9 cellular contexts compared by ENCODE assay signal in genomic region chr19:13031917-13032623, GRCh38. TPM values are rescaled to one million over a fixed set of nuclear protein-coding genes. Genes with fewer than 3 reads are reported as not detected.
DNase-seq lines count a peak whose midpoint lies in the region; ATAC-seq, FAIRE-seq and TF ChIP-seq lines count a peak whose summit lies in the region.
"Had no signal": no experiment of that assay in that cellular context is flagged by ENCODE, and none has a peak within 500 bp of the region (broad histone marks: within the 10 kb centered on the region; RNA-seq: fewer than 3 reads in every experiment).

No MANE protein-coding gene starts in this region.

- H3K36me3 ChIP-seq in K562 (ENCODE audit: control insufficient read depth, insufficient read depth, low read length) = peaks cover 36% of the 10 kb centered on the region
- H3K36me3 ChIP-seq in transverse colon = no peaks in the 10 kb centered on the region

- no peaks in the 10 kb centered on the region for H3K36me3 Mint-ChIP-seq in T-helper 17 cell (ENCODE audit: low read depth)

- POLR2A ChIA-PET in K562 (lab: Yijun Ruan, JAX) = interaction anchor here (1.0 to 1.2 kb wide), 3 partner anchors 23 to 120 kb away, joined by 3 read pairs; no protein-coding TSS in a partner anchor

- no peak overlapping the region; a peak in 1 of 4 replicates for H3K9ac ChIP-seq in K562 (ENCODE audit: insufficient read depth in 1 of 2, low read depth in 2 of 2, low read length in 2 of 2)

- peaks cover 12% of the 10 kb centered on the region for H4K20me1 ChIP-seq in K562 (replicated peaks; ENCODE audit: control insufficient read depth, insufficient read depth, low read length)

- CTCF ChIA-PET in K562 (lab: Yijun Ruan, JAX; ENCODE audit: low intra/inter-chr PET ratio) = interaction anchor here (0.6 to 1.2 kb wide), 2 partner anchors 66 to 209 kb away, joined by 3 to 4 read pairs; no protein-coding TSS in a partner anchor

- in situ Hi-C loops in K562 (cut with MboI) (no loop called here), transverse colon (cut with MboI; ENCODE audit: low pct_ligation_motif_present in 1 of 4, low pct_unique_long_range_greater_than_20kb in 1 of 4, low sequenced_read_pairs in 3 of 4) (loop anchor here in 2 of 4 donors (10.0 kb wide), 1 partner anchor 47 kb away; no protein-coding TSS in a partner anchor)

- no peaks in the 10 kb centered on the region for H3K27me3 ChIP-seq in K562 (ENCODE audit: control insufficient read depth in 2 of 2, insufficient read depth in 2 of 2, low read length in 2 of 2)
- no peaks in the 10 kb centered on the region for H3K27me3 ChIP-seq in transverse colon

- H3K27ac Mint-ChIP-seq in T-helper 17 cell = no peak overlapping the region

- H3K4me2 ChIP-seq in K562 (ENCODE audit: insufficient read depth, low read length) = no peak overlapping the region

- H3K4me3 Mint-ChIP-seq in T-helper 17 cell = no peak overlapping the region

- no peak for TF ChIP-seq POLR2A in K562 (conservative IDR thresholded peaks at IDR 0.05)
- no peak for TF ChIP-seq POLR2A in transverse colon (IDR thresholded peaks at IDR 0.05)

- no peaks in the 10 kb centered on the region for H3K9me3 ChIP-seq in K562 (replicated peaks; ENCODE audit: control insufficient read depth, insufficient read depth, low read depth, low read length)
- H3K9me3 ChIP-seq in transverse colon = no peaks in the 10 kb centered on the region
- H3K9me3 ChIP-seq in T-helper 17 cell (ENCODE audit: control insufficient read depth, low read length, poor library complexity, severe bottlenecking) = no peaks in the 10 kb centered on the region

- peaks cover 39% of the 10 kb centered on the region for H3K27me3 Mint-ChIP-seq in T-helper 17 cell

- ATAC-seq in K562 (no peak), left lobe of liver (peak; percentile 25), T-helper 17 cell (no peak)

- H3K79me2 ChIP-seq in K562 (ENCODE audit: control insufficient read depth, insufficient read depth, low read length) = peaks cover 8% of the 10 kb centered on the region

- no peak overlapping the region for H3K4me3 ChIP-seq in K562
- no peak overlapping the region for H3K4me3 ChIP-seq in transverse colon

- intact Hi-C loops in K562 (cut with micrococcal nuclease) (loop anchor here (5.0 kb wide), 1 partner anchor 60 kb away; no protein-coding TSS in a partner anchor), transverse colon (cut with DNase I; ENCODE audit: low total_unique reads) (loop anchor here (5.0 kb wide), 1 partner anchor 35 kb away; the partner anchor contains the start of gene NFIX)

- H3K4me1 ChIP-seq in K562 (replicated peaks in 1 of 2; ENCODE audit: control insufficient read depth in 2 of 2, insufficient read depth in 2 of 2, low read length in 2 of 2) (peaks cover 11 to 16% of the 10 kb centered on the region in 2 experiments; a peak in 3 of 5 replicates), transverse colon (peaks cover 63 to 93% (median 77%) of the 10 kb centered on the region in 4 donors)

- TF ChIP-seq RAD21 in K562 (CRISPR knock-in tag; conservative IDR thresholded peaks at IDR 0.05 in 1 of 2, IDR thresholded peaks at IDR 0.05 in 1 of 2) = no peak

- TF ChIP-seq CTCF in K562 (IDR thresholded peaks at IDR 0.05 in 2 of 3, conservative IDR thresholded peaks at IDR 0.05 in 1 of 3; ENCODE audit: insufficient read depth in 2 of 3, low read depth in 1 of 3, low read length in 3 of 3) = no peak
- TF ChIP-seq CTCF in transverse colon (IDR thresholded peaks at IDR 0.05) = no peak

- H3K4me1 Mint-ChIP-seq in T-helper 17 cell = peaks cover 3% of the 10 kb centered on the region

- 79% methylated on average over 9 of the region's 12 CpGs for WGBS in K562 (ENCODE audit: insufficient coverage, low coverage, missing lambda C conversion rate)
- 25 to 37% methylated on average over 10 to 12 of the region's 12 CpGs for WGBS in transverse colon (ENCODE audit: low coverage in 1 of 2), 2 donors

- no peak for FAIRE-seq in K562 (lab: Jason Lieb, UNC)

- no peaks in the 10 kb centered on the region for H3K9me1 ChIP-seq in K562 (ENCODE audit: control insufficient read depth, insufficient read depth, low read length)

- TF ChIP-seq EP300 in K562 (IDR thresholded peaks at IDR 0.05; ENCODE audit: low read length) (no peak), transverse colon (IDR thresholded peaks at IDR 0.05; ENCODE audit: low read depth) (no peak)

- no TSS peak for BruUV-seq in K562 (replicated peaks; lab: Mats Ljungman, UMichigan)

- no peak overlapping the region for H2AFZ ChIP-seq in K562 (ENCODE audit: low read depth, low read length)

- H3K27ac ChIP-seq in K562 (ENCODE audit: extremely low read depth, low read depth, low read length) = no peak overlapping the region
- H3K27ac ChIP-seq in transverse colon = peak overlapping the region; percentile 79 to 87 (median 80)

- DNase-seq in NCI-H2029 treated with DMSO at 0.1 percent for 48 hours (lab: John Stamatoyannopoulos, UW) (peak; percentile 9), K562 (ENCODE audit: extremely low read depth in 1 of 4, low spot score in 3 of 4) (no peak), left lobe of liver (ENCODE audit: low spot score) (no peak), transverse colon (no peak), NCI-H2081 treated with DMSO at 0.1 percent for 48 hours (lab: John Stamatoyannopoulos, UW) (no peak), T-helper 17 cell (no peak), NCI-H1694 treated with DMSO at 0.1 percent for 48 hours (lab: John Stamatoyannopoulos, UW) (no peak)
- DNase-seq: stimulated activated CD4-positive, alpha-beta T cell treated with anti-CD3 and anti-CD28 coated beads, Interleukin-15, amount 100 ng/mL, for 24 hours; T-helper 9 cell had no signal

TF ChIP-seq in K562, 482 proteins besides CTCF, POLR2A, EP300 and RAD21:
- TF ChIP-seq RAD51 (IDR thresholded peaks at IDR 0.05; ENCODE audit: borderline replicate concordance, low read depth) = no peak
- no peak for TF ChIP-seq MYNN (IDR thresholded peaks at IDR 0.05)
- TF ChIP-seq MYNN (CRISPR knock-in tag; IDR thresholded peaks at IDR 0.05) = no peak
- TF ChIP-seq PTRF (tag; IDR thresholded peaks at IDR 0.05) = no peak
- TF ChIP-seq ZNF507 (tag; conservative IDR thresholded peaks at IDR 0.05) = no peak
- TF ChIP-seq ZNF133 (CRISPR knock-in tag; IDR thresholded peaks at IDR 0.05) = no peak
- TF ChIP-seq GTF2A2 (tag; IDR thresholded peaks at IDR 0.05) = no peak
- TF ChIP-seq CEBPG (CRISPR knock-in tag; IDR thresholded peaks at IDR 0.05) = peak; percentile 23; the same call in 1 of the 2 replicates
- no peak for TF ChIP-seq CEBPG (tag; conservative IDR thresholded peaks at IDR 0.05 in 1 of 2, IDR thresholded peaks at IDR 0.05 in 1 of 2)
- no peak for TF ChIP-seq FOXM1 (IDR thresholded peaks at IDR 0.05; ENCODE audit: low read depth)
- TF ChIP-seq FOXM1 (CRISPR knock-in tag; IDR thresholded peaks at IDR 0.05; ENCODE audit: low read depth) = no peak

RNA-seq across cellular contexts. Expression of gene NFIX, which starts 36.8 kb away (rescaled TPM):
- total RNA-seq in K562 (2011; cell fraction: chromatin; rRNA removed; ENCODE audit: low replicate concordance) = 18.3 and 47.5 TPM in 2 replicates
- 13.6 and 14.8 TPM in 2 replicates for total RNA-seq in K562 (2011; cell fraction: nucleolus; rRNA removed)
- total RNA-seq in K562 (2011; cell fraction: nucleoplasm; rRNA removed) = 10.4 and 11.4 TPM in 2 replicates
- total RNA-seq in K562 (2014; rRNA removed) (5.4 and 7.7 TPM in 2 replicates), K562 (2014; rRNA removed; fragmentation: Illumina TruSeq; extraction: Trizol) (2.3 and 6.4 TPM in 2 replicates), K562 (2015; rRNA removed; fragmentation: Illumina TruSeq; extraction: Trizol) (3.1 and 3.8 TPM in 2 replicates), K562 (2021) (23.1 and 26.8 TPM in 2 replicates), left lobe of liver (41.4 TPM), transverse colon (10 to 100 TPM; 25.4 to 53.1 (median 29.3) TPM), T-helper 17 cell (under 1 TPM; 0.75 to 0.86 TPM)
- polyA plus RNA-seq in K562 (2011; rRNA removed) (2.9 and 5.6 TPM in 2 replicates), K562 (2014; fragmentation: Illumina TruSeq; extraction: Trizol) (7.7 and 9.2 TPM in 2 replicates), K562 (2014; fragmentation: Nextera tagmentation; extraction: Ambion mirVana) (under 1 TPM; 0.28 to 0.34 TPM), K562 (2014; rRNA removed) (6.8 and 7.2 TPM in 2 replicates)
- polyA plus RNA-seq in K562 (2011; cell fraction: cytosol; rRNA removed) = 3.2 and 3.6 TPM in 2 replicates
- 10.1 and 10.4 TPM in 2 replicates for polyA plus RNA-seq in K562 (2011; cell fraction: nucleus; rRNA removed)
- polyA plus RNA-seq in K562 (2012) = 8.7 and 9.6 TPM in 2 replicates
- 2.8 and 3.1 TPM in 2 replicates for polyA minus RNA-seq in K562 (2011; rRNA and poly(A)+ RNA removed)
- 7.3 and 7.8 TPM in 2 replicates for polyA minus RNA-seq in K562 (2011; cell fraction: cytosol; rRNA and poly(A)+ RNA removed)
- 5.7 and 7.9 TPM in 2 replicates for polyA minus RNA-seq in K562 (2011; cell fraction: nucleus; rRNA and poly(A)+ RNA removed)
